ENCODE assay signal across 1 cellular context in the genomic region with DNA sequence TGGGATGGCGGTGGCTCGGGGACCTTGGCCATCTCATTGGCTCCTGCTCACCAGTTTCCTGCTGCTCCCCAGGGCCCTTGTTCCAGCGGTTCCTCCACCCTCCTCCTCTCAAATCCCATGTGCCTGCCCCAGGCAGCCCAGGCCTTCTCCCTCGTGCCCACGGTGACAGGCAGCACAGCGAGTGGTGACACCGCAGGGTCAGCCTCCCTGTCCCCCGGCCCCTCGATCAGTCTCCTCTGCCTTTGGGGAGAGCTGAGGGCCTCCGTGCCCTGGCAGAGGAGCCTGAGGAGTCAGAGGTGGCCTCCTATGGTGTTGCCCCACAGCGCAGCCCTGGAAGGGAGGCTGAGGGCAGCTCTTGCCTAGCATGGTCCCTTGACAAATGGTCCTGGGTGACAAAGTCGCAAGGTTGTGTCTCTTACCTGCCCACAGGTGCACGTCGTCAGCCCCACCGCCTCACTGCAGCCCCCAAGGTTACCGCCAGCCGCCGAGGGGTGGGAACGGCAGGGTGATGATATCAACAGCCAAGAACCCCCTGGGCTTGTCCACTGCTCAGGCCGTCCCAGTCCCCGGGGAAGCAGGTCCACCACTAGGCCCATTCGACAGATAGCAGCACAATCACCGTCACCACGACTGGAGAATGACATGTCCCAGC.
TF ChIP-seq lines count a peak whose summit lies in the region.

No MANE protein-coding gene starts in this region.

TF ChIP-seq in HepG2, 621 proteins besides CTCF, POLR2A, EP300 and RAD21:
- no peak for TF ChIP-seq ZNF160 (CRISPR knock-in tag; IDR thresholded peaks at IDR 0.05)
- peak; percentile 63 for TF ChIP-seq AGO2 (optimal IDR thresholded peaks at IDR 0.05; ENCODE audit: low read depth, low read length)
- TF ChIP-seq ZNF572 (CRISPR knock-in tag; IDR thresholded peaks at IDR 0.05): no peak
